In genomic region chr21:39388811-39389155, GRCh38 we compare ENCODE assay signal across 1 cellular context.
TF ChIP-seq lines count a peak whose summit lies in the region.

No MANE protein-coding gene starts in this region.

TF ChIP-seq in HepG2, 621 proteins besides CTCF, POLR2A, EP300 and RAD21:
- TF ChIP-seq ZFP36L1 (CRISPR knock-in tag; IDR thresholded peaks at IDR 0.05) (no peak), ZBTB10 (CRISPR knock-in tag; IDR thresholded peaks at IDR 0.05; ENCODE audit: borderline replicate concordance) (no peak), TRIM22 (IDR thresholded peaks at IDR 0.05) (no peak), HNRNPLL (IDR thresholded peaks at IDR 0.05; ENCODE audit: low read depth, low read length, poor library complexity, severe bottlenecking) (peak; percentile 56), RBM22 (optimal IDR thresholded peaks at IDR 0.05; ENCODE audit: low read length) (no peak), RBM39 (IDR thresholded peaks at IDR 0.05; ENCODE audit: low read depth, low read length, poor library complexity, severe bottlenecking) (peak; percentile 29), HNF1B (CRISPR knock-in tag; IDR thresholded peaks at IDR 0.05) (0 out of 2 replicates have a peak, but pooled peaks have one; percentile 8), CSRNP1 (CRISPR knock-in tag; IDR thresholded peaks at IDR 0.05) (0 out of 2 replicates have a peak, but pooled peaks have one; percentile 5), ZFP91 (CRISPR knock-in tag; IDR thresholded peaks at IDR 0.05; ENCODE audit: borderline replicate concordance) (peak; percentile 8; the same call in 1 of the 2 replicates)
